ENCODE assay signal across 7 cellular contexts in genomic region chr15:43792761-43793493, GRCh38. TPM values are rescaled to one million over a fixed set of nuclear protein-coding genes. Genes with fewer than 3 reads are reported as not detected.
DNase-seq lines count a peak whose midpoint lies in the region; ATAC-seq and TF ChIP-seq lines count a peak whose summit lies in the region.

No MANE protein-coding gene starts in this region.

- H3K36me3 ChIP-seq in mammary epithelial cell (ENCODE audit: insufficient read depth, low read length): peaks cover 16% of the 10 kb centered on the region
- H3K36me3 ChIP-seq in stomach: peaks cover 30 to 50% (median 47%) of the 10 kb centered on the region in 4 donors

- H3K9ac ChIP-seq in mammary epithelial cell (ENCODE audit: insufficient read depth, low read length): peak overlapping the region; percentile 98

- intact Hi-C loops in mammary epithelial cell (cut with micrococcal nuclease): loop anchor here (2.0 kb wide), 1 partner anchor 16 kb away; the partner anchor contains the start of gene ELL3
- intact Hi-C loops in left colon (cut with DNase I, micrococcal nuclease): no loop called here
- intact Hi-C loops in stomach (cut with DNase I; ENCODE audit: low total_unique reads): no loop called here

- peak; percentile 31 for DNase-seq in RPMI7951 (ENCODE audit: low read depth)
- DNase-seq in mammary epithelial cell: peak; percentile 22
- DNase-seq in left colon: peak; percentile 52 to 64
- no peak for DNase-seq in stomach
- no peak for DNase-seq in cerebellar cortex (ENCODE audit: low spot score)
- no peak for DNase-seq in LoVo (ENCODE audit: low spot score)

- TSS peak; percentile 54 for BruUV-seq in mammary epithelial cell (replicated peaks; lab: Mats Ljungman, UMichigan)

- 23% methylated on average over 12 of the region's 33 CpGs for WGBS in mammary epithelial cell (ENCODE audit: low coverage, missing lambda C conversion rate)
- 1% methylated on average over 33 of the region's 33 CpGs for WGBS in stomach, 5 donors

- H2AFZ ChIP-seq in mammary epithelial cell (ENCODE audit: low read depth, low read length): peak overlapping the region; percentile 86

- peaks cover 6% of the 10 kb centered on the region for H3K4me1 ChIP-seq in mammary epithelial cell (ENCODE audit: insufficient read depth, low read length)
- H3K4me1 ChIP-seq in stomach: peaks cover 31 to 57% (median 52%) of the 10 kb centered on the region in 4 donors

- H3K9me3 ChIP-seq in mammary epithelial cell (replicated peaks; ENCODE audit: insufficient read depth, low read length) (no peaks in the 10 kb centered on the region), stomach (no peaks in the 10 kb centered on the region)

- H3K4me3 ChIP-seq in mammary epithelial cell (replicated peaks in 1 of 3; ENCODE audit: insufficient read depth in 1 of 3, low read depth in 2 of 3, low read length in 3 of 3): peak overlapping the region; percentile 88 to 100 (median 88)
- peak overlapping the region; percentile 63 to 99 (median 86) for H3K4me3 ChIP-seq in stomach

- H3K79me2 ChIP-seq in mammary epithelial cell (ENCODE audit: insufficient read depth, low read length): peaks cover 35% of the 10 kb centered on the region

- in situ Hi-C loops in mammary epithelial cell (cut with MboI; ENCODE audit: low sequenced_read_pairs in 2 of 2): no loop called here

- H3K27me3 ChIP-seq in mammary epithelial cell (ENCODE audit: insufficient read depth, low read length): no peaks in the 10 kb centered on the region
- no peaks in the 10 kb centered on the region for H3K27me3 ChIP-seq in stomach

- peak overlapping the region; percentile 93 for H3K27ac ChIP-seq in mammary epithelial cell (ENCODE audit: insufficient read depth, low read depth, low read length)
- H3K27ac ChIP-seq in stomach: peak overlapping the region; percentile 94 to 99 (median 99)

- CTCF ChIA-PET in mammary epithelial cell (lab: Charles Lee; ENCODE audit: low non-redundant PET): interaction anchor here (0.6 kb wide), 2 partner anchors 16 to 326 kb away, joined by 3 to 4 read pairs; partner anchors contain the start of gene ELL3

- H4K20me1 ChIP-seq in mammary epithelial cell (ENCODE audit: insufficient read depth, low read length): no peaks in the 10 kb centered on the region

- TF ChIP-seq CTCF in mammary epithelial cell (conservative IDR thresholded peaks at IDR 0.05 in 1 of 2, IDR thresholded peaks at IDR 0.05 in 1 of 2; ENCODE audit: extremely low read depth in 1 of 2, insufficient read depth in 1 of 2, low read depth in 1 of 2, low read length in 2 of 2): peak in 1 of 2 donors; percentile 15
- TF ChIP-seq CTCF in stomach (IDR thresholded peaks at IDR 0.05): no peak

- TF ChIP-seq POLR2A in stomach (IDR thresholded peaks at IDR 0.05): no peak

- TF ChIP-seq EP300 in stomach (IDR thresholded peaks at IDR 0.05): no peak

- dilution Hi-C loops in mammary epithelial cell (cut with HindIII; ENCODE audit: low sequenced_read_pairs): no loop called here

- ATAC-seq in GM19397 (IDR thresholded peaks at IDR 0.05; ENCODE audit: unreplicated experiment): peak; percentile 19
- ATAC-seq in left colon: peak; percentile 50

- peak overlapping the region; percentile 80 for H3K4me2 ChIP-seq in mammary epithelial cell (ENCODE audit: insufficient read depth, low read depth, low read length)

RNA-seq across cellular contexts. Expression of gene SERF2, which starts 0.8 kb away (rescaled TPM):
- total RNA-seq in RPMI7951 (2014; rRNA removed; shearing (Covaris generic)): 1,696 and 1,842 TPM in 2 replicates
- total RNA-seq in mammary epithelial cell (100 to 1,000 TPM; 191 to 636 TPM), left colon (1,000 to 10,000 TPM; 1,073 to 1,095 TPM), stomach (1,000 to 10,000 TPM in 1 of 5 donors, 100 to 1,000 TPM in 4; 276 to 1,195 (median 526) TPM)
- polyA plus RNA-seq in mammary epithelial cell (987 TPM), stomach (1,000 to 10,000 TPM; 2,001 to 3,403 (median 2,340) TPM)
- 365 TPM for polyA minus RNA-seq in mammary epithelial cell

RNA-seq across cellular contexts. Expression of gene SERINC4, which starts 7.1 kb away (rescaled TPM):
- not detected in 2 replicates for total RNA-seq in RPMI7951 (2014; rRNA removed; shearing (Covaris generic))
- total RNA-seq in mammary epithelial cell (under 1 TPM in 1 of 2 donors, not detected in 1; 0.17 TPM), left colon (under 1 TPM in 1 of 2 donors, not detected in 1; 0.12 TPM), stomach (not detected)
- polyA plus RNA-seq in mammary epithelial cell (0.11 TPM), stomach (under 1 TPM in 2 of 3 donors, not detected in 1; 0.37 to 0.55 TPM)
- not detected for polyA minus RNA-seq in mammary epithelial cell

RNA-seq across cellular contexts. Expression of gene HYPK, which starts 7.5 kb away (rescaled TPM):
- total RNA-seq in RPMI7951 (2014; rRNA removed; shearing (Covaris generic)): 18.4 and 20.8 TPM in 2 replicates
- total RNA-seq in mammary epithelial cell (10 to 100 TPM in 1 of 2 donors, 1 to 10 TPM in 1; 5.5 to 20.2 TPM), left colon (10 to 100 TPM; 10.4 to 11.6 TPM), stomach (10 to 100 TPM in 4 of 5 donors, 1 to 10 TPM in 1; 1.8 to 61.6 (median 24.1) TPM)
- polyA plus RNA-seq in mammary epithelial cell (4.1 TPM), stomach (10 to 100 TPM in 2 of 3 donors, 1 to 10 TPM in 1; 5.3 to 56.4 (median 12.9) TPM)
- polyA minus RNA-seq in mammary epithelial cell: 14.8 TPM

RNA-seq across cellular contexts. Expression of gene ELL3, which starts 16.2 kb away (rescaled TPM):
- 1.2 and 4.3 TPM in 2 replicates for total RNA-seq in RPMI7951 (2014; rRNA removed; shearing (Covaris generic))
- 1 to 10 TPM; 1.7 to 5.7 TPM for total RNA-seq in mammary epithelial cell
- 2.8 TPM for polyA plus RNA-seq in mammary epithelial cell
- 10.9 TPM for polyA minus RNA-seq in mammary epithelial cell
- 10 to 100 TPM; 27.7 to 34.6 TPM for total RNA-seq in left colon
- total RNA-seq in stomach: 100 to 1,000 TPM in 1 of 5 donors, 10 to 100 TPM in 3, 1 to 10 TPM in 1; 8.1 to 131 (median 45.4) TPM
- 10 to 100 TPM in 1 of 3 donors, 1 to 10 TPM in 2; 4.0 to 14.2 (median 5.6) TPM for polyA plus RNA-seq in stomach

RNA-seq across cellular contexts. Expression of gene MFAP1, which starts 31.6 kb away (rescaled TPM):
- 43.5 and 46.4 TPM in 2 replicates for total RNA-seq in RPMI7951 (2014; rRNA removed; shearing (Covaris generic))
- total RNA-seq in mammary epithelial cell: 10 to 100 TPM; 14.7 to 26.8 TPM
- polyA plus RNA-seq in mammary epithelial cell: 24.8 TPM
- 25.1 TPM for polyA minus RNA-seq in mammary epithelial cell
- total RNA-seq in left colon: 10 to 100 TPM; 16.4 to 20.0 TPM
- total RNA-seq in stomach: 10 to 100 TPM in 2 of 5 donors, 1 to 10 TPM in 3; 1.2 to 20.3 (median 4.6) TPM
- polyA plus RNA-seq in stomach: 10 to 100 TPM in 2 of 3 donors, 1 to 10 TPM in 1; 9.7 to 17.7 (median 16.6) TPM

Comparison
In these comparisons a context has a peak if more than half of its experiments do, and no peak if none do; other contexts are left out.
1. DNase-seq: peak in RPMI7951 (single experiment), mammary epithelial cell (single experiment) and left colon (2 of 2); none in stomach (single experiment), cerebellar cortex (single experiment) and LoVo (single experiment).